ENCODE assay signal across 13 cellular contexts in the genomic region with DNA sequence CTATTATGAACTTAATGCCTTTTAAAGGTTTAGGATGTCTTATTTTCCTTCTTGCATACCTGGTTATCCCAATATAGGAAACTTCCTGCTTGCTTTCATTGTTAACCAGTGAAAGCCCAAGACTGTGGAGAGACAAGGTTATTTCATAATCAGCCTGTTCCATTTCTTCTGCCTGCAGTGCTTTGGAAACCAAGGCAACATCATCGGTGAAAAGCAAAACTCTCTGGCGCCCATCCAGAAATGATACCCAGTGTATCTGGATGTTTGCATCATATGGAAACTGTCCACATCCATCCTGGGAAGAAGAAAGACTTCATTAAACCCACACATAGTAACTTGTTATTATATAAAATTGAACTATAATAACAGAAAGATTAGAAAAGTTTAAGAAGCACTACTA.
"Had no signal": no experiment of that assay in that cellular context is flagged by ENCODE, and none has a peak within 500 bp of the region (broad histone marks: within the 10 kb centered on the region; RNA-seq: fewer than 3 reads in every experiment).

No MANE protein-coding gene starts in this region.

- H3K27ac Mint-ChIP-seq: activated naive CD4-positive, alpha-beta T cell treated with anti-CD3 and anti-CD28 coated beads, Interleukin-2, amount 50 U/mL, for 72 hours; brain had no signal

- ATAC-seq: left lobe of liver had no signal

- DNase-seq: activated CD4-positive, alpha-beta T cell treated with anti-CD3 and anti-CD28 coated beads, Interleukin-2, amount 50 U/mL, for 4 hours; activated CD4-positive, CD25-positive, alpha-beta regulatory T cell; activated effector memory CD4-positive, alpha-beta T cell treated with Interleukin-2 at 50 U/mL for 16 hours; dorsolateral prefrontal cortex; foreskin fibroblast; head of caudate nucleus; islet precursor cell; nucleus accumbens had no signal

- H3K4me3 Mint-ChIP-seq: brain; natural killer cell treated with Interleukin-12 subunit alpha and Interleukin-12 subunit beta and Interleukin-15 and Interleukin-18, amount 100 ng/mL, for 72 hours had no signal

- H3K27me3 Mint-ChIP-seq: brain; natural killer cell treated with Interleukin-12 subunit alpha and Interleukin-12 subunit beta and Interleukin-15 and Interleukin-18, amount 100 ng/mL, for 72 hours had no signal

- FAIRE-seq: TTC549 had no signal

- H3K4me1 Mint-ChIP-seq: brain had no signal
